ENCODE assay signal across 17 cellular contexts in genomic region chr1:40976952-40977690, GRCh38. TPM values are rescaled to one million over a fixed set of nuclear protein-coding genes. Genes with fewer than 3 reads are reported as not detected.
DNase-seq lines count a peak whose midpoint lies in the region; ATAC-seq and TF ChIP-seq lines count a peak whose summit lies in the region.
"Had no signal": no experiment of that assay in that cellular context is flagged by ENCODE, and none has a peak within 500 bp of the region (broad histone marks: within the 10 kb centered on the region; RNA-seq: fewer than 3 reads in every experiment).

No MANE protein-coding gene starts in this region.

- no peaks in the 10 kb centered on the region for H3K27me3 Mint-ChIP-seq in CD8-positive, alpha-beta T cell (ENCODE audit: low read depth)
- H3K27me3 Mint-ChIP-seq in chondrocyte (ENCODE audit: low read depth) (no peaks in the 10 kb centered on the region), nephron progenitor cell (ENCODE audit: low read depth, poor library complexity) (peaks cover 16% of the 10 kb centered on the region)
- H3K27me3 Mint-ChIP-seq: CD8-positive, alpha-beta memory T cell had no signal

- H3K4me1 ChIP-seq in CD8-positive, alpha-beta T cell (ENCODE audit: insufficient read depth, low read length), result peaks cover 16% of the 10 kb centered on the region

- no peaks in the 10 kb centered on the region for H3K9me3 ChIP-seq in CD8-positive, alpha-beta T cell (ENCODE audit: low read length)
- H3K9me3 ChIP-seq: right atrium auricular region had no signal

- H3K27ac Mint-ChIP-seq in CD8-positive, alpha-beta T cell, result no peak overlapping the region
- H3K27ac Mint-ChIP-seq in chondrocyte (ENCODE audit: unreplicated experiment), result peak overlapping the region; percentile 99
- no peak overlapping the region for H3K27ac Mint-ChIP-seq in nephron progenitor cell

- no peak for DNase-seq in CD8-positive, alpha-beta T cell
- DNase-seq in NCI-H460 (ENCODE audit: extremely low read depth, low read depth), result peak; percentile 97
- no peak for DNase-seq in chondrocyte (ENCODE audit: low spot score)
- no peak for DNase-seq in nephron progenitor cell
- no peak for DNase-seq in NCI-H524 (lab: John Stamatoyannopoulos, UW)
- DNase-seq in mesenteric fat pad (ENCODE audit: low spot score), result no peak
- DNase-seq in NCI-H2029 treated with DMSO at 0.1 percent for 48 hours (lab: John Stamatoyannopoulos, UW), result no peak
- no peak for DNase-seq in COR-L47 (lab: John Stamatoyannopoulos, UW)
- DNase-seq: activated T-cell treated with anti-CD3 and anti-CD28 coated beads for 4 hours; amygdala; CD8-positive, alpha-beta memory T cell; effector memory CD4-positive, alpha-beta T cell; H7; NCI-H2227 treated with DMSO at 0.1 percent for 48 hours; stimulated activated naive CD8-positive, alpha-beta T cell treated with anti-CD3 and anti-CD28 coated beads, Interleukin-15, Interleukin-2, amounts not matched to agents 100 U/mL and 50 U/mL, for 24 hours had no signal

- no peak overlapping the region for H3K4me3 ChIP-seq in CD8-positive, alpha-beta T cell (ENCODE audit: low read depth, low read length)
- H3K4me3 ChIP-seq: right atrium auricular region had no signal

- peaks cover 21% of the 10 kb centered on the region for H3K4me1 Mint-ChIP-seq in CD8-positive, alpha-beta T cell (ENCODE audit: low read depth)
- H3K4me1 Mint-ChIP-seq in chondrocyte (ENCODE audit: low read depth), result peaks cover 49% of the 10 kb centered on the region
- H3K4me1 Mint-ChIP-seq in nephron progenitor cell, result peaks cover 18% of the 10 kb centered on the region

- peak overlapping the region; percentile 1 for H3K4me3 Mint-ChIP-seq in CD8-positive, alpha-beta T cell
- H3K4me3 Mint-ChIP-seq in chondrocyte (ENCODE audit: unreplicated experiment) (no peak overlapping the region), nephron progenitor cell (peak overlapping the region; percentile 18)

- H3K36me3 ChIP-seq in CD8-positive, alpha-beta T cell (ENCODE audit: insufficient read depth, low read length), result no peaks in the 10 kb centered on the region
- H3K36me3 ChIP-seq: right atrium auricular region had no signal

- CTCF ChIA-PET in CD8-positive, alpha-beta T cell (lab: Charles Lee), result interaction anchor here (1.3 kb wide), 2 partner anchors 24 to 27 kb away, joined by 3 to 4 read pairs; no protein-coding TSS in a partner anchor

- intact Hi-C loops in CD8-positive, alpha-beta T cell (cut with DNase I, micrococcal nuclease), result no loop called here

- no peak overlapping the region for H3K27ac ChIP-seq in CD8-positive, alpha-beta T cell (ENCODE audit: low read depth, low read length)
- H3K27ac ChIP-seq: right atrium auricular region had no signal

- ATAC-seq in CD8-positive, alpha-beta T cell, result no peak
- ATAC-seq: stimulated activated naive CD8-positive, alpha-beta T cell treated with anti-CD3 and anti-CD28 coated beads, Interleukin-15, Interleukin-2, amounts not matched to agents 100 U/mL and 50 U/mL, for 24 hours had no signal

- no peak for TF ChIP-seq CTCF in CD8-positive, alpha-beta T cell (IDR thresholded peaks at IDR 0.05)
- TF ChIP-seq CTCF in chondrocyte (IDR thresholded peaks at IDR 0.05), result no peak
- TF ChIP-seq CTCF in nephron progenitor cell (IDR thresholded peaks at IDR 0.05), result no peak

- peaks cover 3% of the 10 kb centered on the region for H3K36me3 Mint-ChIP-seq in CD8-positive, alpha-beta T cell
- H3K36me3 Mint-ChIP-seq in chondrocyte (ENCODE audit: low read depth), result no peaks in the 10 kb centered on the region
- H3K36me3 Mint-ChIP-seq in nephron progenitor cell (ENCODE audit: low read depth), result no peaks in the 10 kb centered on the region

- POLR2A ChIA-PET in CD8-positive, alpha-beta T cell (lab: Charles Lee), result no interaction called here

- H3K27me3 ChIP-seq in CD8-positive, alpha-beta T cell (ENCODE audit: insufficient read depth, low read length), result no peaks in the 10 kb centered on the region
- H3K27me3 ChIP-seq: right atrium auricular region had no signal

- no peaks in the 10 kb centered on the region for H3K9me3 Mint-ChIP-seq in CD8-positive, alpha-beta T cell
- H3K9me3 Mint-ChIP-seq in chondrocyte (ENCODE audit: low read depth), result no peaks in the 10 kb centered on the region
- no peaks in the 10 kb centered on the region for H3K9me3 Mint-ChIP-seq in nephron progenitor cell
- H3K9me3 Mint-ChIP-seq: CD8-positive, alpha-beta memory T cell had no signal

RNA-seq across cellular contexts. Expression of gene CTPS1, which starts 2.4 kb away (rescaled TPM):
- total RNA-seq in CD8-positive, alpha-beta T cell, result 10 to 100 TPM; 68.5 to 69.0 TPM
- total RNA-seq in NCI-H460 (2014; rRNA removed; shearing (Covaris generic)), result 111 and 116 TPM in 2 replicates
- polyA plus RNA-seq in NCI-H460 (2014; cell fraction: nucleus; rRNA removed), result 151 and 188 TPM in 2 replicates
- total RNA-seq in chondrocyte (40.2 to 84.5 TPM (median 79.4 TPM) in 3 replicates), mesenteric fat pad (18.4 TPM)

RNA-seq across cellular contexts. Expression of gene SLFNL1, which starts 44.4 kb away (rescaled TPM):
- under 1 TPM; 0.14 to 0.16 TPM for total RNA-seq in CD8-positive, alpha-beta T cell
- total RNA-seq in NCI-H460 (2014; rRNA removed; shearing (Covaris generic)), result 0.05 TPM in 1 of 2 replicates, not detected in the other
- polyA plus RNA-seq in NCI-H460 (2014; cell fraction: nucleus; rRNA removed), result 0.61 TPM in 1 of 2 replicates, not detected in the other
- 0.25 to 0.48 TPM in 2 of 3 replicates, not detected in the other for total RNA-seq in chondrocyte
- total RNA-seq in mesenteric fat pad, result 0.22 TPM
- total RNA-seq: H7 had no signal
- polyA plus RNA-seq: keratinocyte had no signal
